13 cellular contexts compared by ENCODE assay signal in the genomic region with DNA sequence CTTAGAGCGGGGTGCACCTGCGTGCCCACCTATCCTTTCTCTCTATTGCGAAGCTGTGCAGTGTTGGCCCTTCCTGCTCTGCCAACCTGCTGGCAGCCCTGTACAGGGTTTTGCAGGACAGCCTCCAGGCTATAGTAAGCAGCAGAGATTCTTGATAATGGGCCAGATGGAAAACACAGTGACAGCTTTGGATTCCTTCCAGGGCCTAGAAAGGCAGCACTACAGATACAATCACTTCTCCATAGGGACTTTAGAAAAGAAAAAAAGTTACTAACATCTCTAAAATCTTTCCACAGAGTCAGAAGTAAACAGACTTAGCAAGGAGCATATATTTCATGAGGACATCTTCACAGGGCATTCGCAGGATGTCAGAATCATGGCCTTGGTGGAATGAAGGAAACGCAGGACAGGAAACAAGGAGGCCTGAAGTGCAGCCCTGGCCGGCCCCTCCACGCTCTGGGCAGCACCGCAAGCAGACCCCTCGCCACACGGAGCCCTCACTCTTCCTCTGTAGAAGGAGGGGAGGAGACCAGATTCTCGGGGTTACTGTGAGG.
DNase-seq lines count a peak whose midpoint lies in the region; ATAC-seq and TF ChIP-seq lines count a peak whose summit lies in the region.
"Had no signal": no experiment of that assay in that cellular context is flagged by ENCODE, and none has a peak within 500 bp of the region (broad histone marks: within the 10 kb centered on the region; RNA-seq: fewer than 3 reads in every experiment).

No MANE protein-coding gene starts in this region.

- no peak overlapping the region for H3K4me3 ChIP-seq in BE2C (ENCODE audit: low read depth, low read length)
- H3K4me3 ChIP-seq: PC-9 had no signal

- no peak for ATAC-seq in HG03039 (IDR thresholded peaks at IDR 0.05; ENCODE audit: unreplicated experiment)
- no peak for ATAC-seq in GM21825 (IDR thresholded peaks at IDR 0.05; ENCODE audit: unreplicated experiment)

- DNase-seq in BE2C (peak; percentile 80), SK-N-DZ (ENCODE audit: low spot score) (peak; percentile 69), fibroblast of the conjunctiva (ENCODE audit: low read depth) (peak; percentile 87), pons (ENCODE audit: low spot score) (peak; percentile 12), cerebellar nuclear complex (lab: John Stamatoyannopoulos, UW) (no peak)
- no peak for DNase-seq in activated naive CD4-positive, alpha-beta T cell treated with Interleukin-2 at 50 U/mL for 16 hours
- DNase-seq: activated CD4-positive, alpha-beta T cell treated with anti-CD3 and anti-CD28 coated beads, Interleukin-2, amount 10 ng/mL, durations not matched to agents 24 days and 14 days; DMS79; Karpas-422; stimulated activated CD4-positive, alpha-beta T cell treated with anti-CD3 and anti-CD28 coated beads, Interleukin-4, amount 100 ng/mL, for 1 hour had no signal

- no peaks in the 10 kb centered on the region for H3K36me3 ChIP-seq in BE2C

- H3K4me1 ChIP-seq in BE2C, result peaks cover 7% of the 10 kb centered on the region; the same call in 1 of the 2 replicates

- H3K27me3 ChIP-seq in BE2C, result no peaks in the 10 kb centered on the region

- no peak for TF ChIP-seq CTCF in BE2C (IDR thresholded peaks at IDR 0.05; ENCODE audit: low read depth, low read length)

- no peaks in the 10 kb centered on the region for H3K9me3 ChIP-seq in BE2C

Comparison
In these comparisons a context has a peak if more than half of its experiments do, and no peak if none do; other contexts are left out.
1. DNase-seq: peak in BE2C (single experiment), SK-N-DZ (single experiment), fibroblast of the conjunctiva (single experiment) and pons (single experiment); none in cerebellar nuclear complex (0 of 2) and activated naive CD4-positive, alpha-beta T cell treated with Interleukin-2 at 50 U/mL for 16 hours (single experiment).